ENCODE assay signal across 2 cellular contexts in the genomic region with DNA sequence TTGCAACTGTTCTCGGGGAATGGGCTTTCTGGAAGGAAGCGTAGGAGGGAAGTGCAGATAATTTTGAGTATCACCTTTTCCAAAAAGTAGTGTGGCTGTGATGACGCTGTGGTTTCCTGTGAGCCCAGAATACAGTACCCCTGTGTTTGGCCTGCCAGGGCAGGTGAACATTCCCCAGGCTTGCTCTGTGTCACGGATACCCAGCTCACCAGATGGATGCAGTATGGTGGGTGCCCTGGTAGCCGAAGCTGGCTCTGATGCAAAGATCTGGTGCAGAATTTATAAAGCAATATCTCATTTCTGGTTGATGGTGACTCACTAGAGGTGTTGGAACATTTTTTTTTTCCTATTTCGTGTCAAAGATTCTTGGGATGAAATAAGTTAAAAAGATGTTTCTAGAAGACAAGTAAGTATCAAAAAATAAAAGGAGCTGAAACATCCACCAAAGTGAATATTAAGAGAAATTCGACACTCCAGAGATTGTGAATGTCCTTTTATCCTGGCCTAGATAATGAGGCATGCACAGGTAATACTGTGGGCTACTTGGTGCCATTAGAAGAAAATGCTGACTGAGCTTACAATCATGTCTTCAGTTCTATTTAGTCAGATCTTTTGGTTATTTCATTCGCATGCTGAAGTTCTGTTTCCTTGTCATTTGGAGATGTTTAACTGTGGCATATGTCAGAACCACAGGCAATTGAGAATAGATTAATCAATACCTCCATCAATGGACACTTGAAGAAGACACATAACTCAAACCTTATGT.
TF ChIP-seq lines count a peak whose summit lies in the region.

No MANE protein-coding gene starts in this region.

TF ChIP-seq in GM23338, 12 proteins besides CTCF, POLR2A, EP300 and RAD21 (continues in another document):
- no peak for TF ChIP-seq REST (IDR thresholded peaks at IDR 0.05; ENCODE audit: unreplicated experiment)
- TF ChIP-seq ZNF462 (CRISPR knock-in tag; IDR thresholded peaks at IDR 0.05) = no peak
- TF ChIP-seq CREB1 (CRISPR knock-in tag; IDR thresholded peaks at IDR 0.05; ENCODE audit: low read depth) = no peak
- no peak for TF ChIP-seq EZH2 (IDR thresholded peaks at IDR 0.05; ENCODE audit: low read depth, unreplicated experiment)
- TF ChIP-seq ZNF331 (CRISPR knock-in tag; IDR thresholded peaks at IDR 0.05; ENCODE audit: low read depth) = no peak
- no peak for TF ChIP-seq ZNF114 (CRISPR knock-in tag; IDR thresholded peaks at IDR 0.05)
- no peak for TF ChIP-seq EZH2phosphoT487 (IDR thresholded peaks at IDR 0.05; ENCODE audit: unreplicated experiment)
- no peak for TF ChIP-seq NANOG (IDR thresholded peaks at IDR 0.05; ENCODE audit: borderline replicate concordance)

TF ChIP-seq in WTC11, 78 proteins besides CTCF, POLR2A, EP300 and RAD21 (continued from another document):
- TF ChIP-seq, protein P1, sequence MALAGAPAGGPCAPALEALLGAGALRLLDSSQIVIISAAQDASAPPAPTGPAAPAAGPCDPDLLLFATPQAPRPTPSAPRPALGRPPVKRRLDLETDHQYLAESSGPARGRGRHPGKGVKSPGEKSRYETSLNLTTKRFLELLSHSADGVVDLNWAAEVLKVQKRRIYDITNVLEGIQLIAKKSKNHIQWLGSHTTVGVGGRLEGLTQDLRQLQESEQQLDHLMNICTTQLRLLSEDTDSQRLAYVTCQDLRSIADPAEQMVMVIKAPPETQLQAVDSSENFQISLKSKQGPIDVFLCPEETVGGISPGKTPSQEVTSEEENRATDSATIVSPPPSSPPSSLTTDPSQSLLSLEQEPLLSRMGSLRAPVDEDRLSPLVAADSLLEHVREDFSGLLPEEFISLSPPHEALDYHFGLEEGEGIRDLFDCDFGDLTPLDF (CRISPR knock-in tag; IDR thresholded peaks at IDR 0.05) = no peak
- no peak for TF ChIP-seq RELA (CRISPR knock-in tag; IDR thresholded peaks at IDR 0.05; ENCODE audit: borderline replicate concordance)
- TF ChIP-seq SMAD4 (CRISPR knock-in tag; IDR thresholded peaks at IDR 0.05) = no peak
- TF ChIP-seq OVOL2 (CRISPR knock-in tag; IDR thresholded peaks at IDR 0.05; ENCODE audit: borderline replicate concordance) = no peak
- TF ChIP-seq MAX (CRISPR knock-in tag; IDR thresholded peaks at IDR 0.05) = no peak
- TF ChIP-seq, protein P2, sequence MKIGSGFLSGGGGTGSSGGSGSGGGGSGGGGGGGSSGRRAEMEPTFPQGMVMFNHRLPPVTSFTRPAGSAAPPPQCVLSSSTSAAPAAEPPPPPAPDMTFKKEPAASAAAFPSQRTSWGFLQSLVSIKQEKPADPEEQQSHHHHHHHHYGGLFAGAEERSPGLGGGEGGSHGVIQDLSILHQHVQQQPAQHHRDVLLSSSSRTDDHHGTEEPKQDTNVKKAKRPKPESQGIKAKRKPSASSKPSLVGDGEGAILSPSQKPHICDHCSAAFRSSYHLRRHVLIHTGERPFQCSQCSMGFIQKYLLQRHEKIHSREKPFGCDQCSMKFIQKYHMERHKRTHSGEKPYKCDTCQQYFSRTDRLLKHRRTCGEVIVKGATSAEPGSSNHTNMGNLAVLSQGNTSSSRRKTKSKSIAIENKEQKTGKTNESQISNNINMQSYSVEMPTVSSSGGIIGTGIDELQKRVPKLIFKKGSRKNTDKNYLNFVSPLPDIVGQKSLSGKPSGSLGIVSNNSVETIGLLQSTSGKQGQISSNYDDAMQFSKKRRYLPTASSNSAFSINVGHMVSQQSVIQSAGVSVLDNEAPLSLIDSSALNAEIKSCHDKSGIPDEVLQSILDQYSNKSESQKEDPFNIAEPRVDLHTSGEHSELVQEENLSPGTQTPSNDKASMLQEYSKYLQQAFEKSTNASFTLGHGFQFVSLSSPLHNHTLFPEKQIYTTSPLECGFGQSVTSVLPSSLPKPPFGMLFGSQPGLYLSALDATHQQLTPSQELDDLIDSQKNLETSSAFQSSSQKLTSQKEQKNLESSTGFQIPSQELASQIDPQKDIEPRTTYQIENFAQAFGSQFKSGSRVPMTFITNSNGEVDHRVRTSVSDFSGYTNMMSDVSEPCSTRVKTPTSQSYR (CRISPR knock-in tag; IDR thresholded peaks at IDR 0.05) = no peak
- TF ChIP-seq NFYB (CRISPR knock-in tag; conservative IDR thresholded peaks at IDR 0.05; ENCODE audit: low read depth) = no peak
- TF ChIP-seq FOXP1 (CRISPR knock-in tag; IDR thresholded peaks at IDR 0.05; ENCODE audit: borderline replicate concordance) = no peak
- no peak for TF ChIP-seq ZBTB21 (CRISPR knock-in tag; IDR thresholded peaks at IDR 0.05; ENCODE audit: borderline replicate concordance)
- no peak for TF ChIP-seq NR2C2 (CRISPR knock-in tag; IDR thresholded peaks at IDR 0.05)
- TF ChIP-seq NR1H2 (CRISPR knock-in tag; IDR thresholded peaks at IDR 0.05) = no peak
- TF ChIP-seq, protein P3, sequence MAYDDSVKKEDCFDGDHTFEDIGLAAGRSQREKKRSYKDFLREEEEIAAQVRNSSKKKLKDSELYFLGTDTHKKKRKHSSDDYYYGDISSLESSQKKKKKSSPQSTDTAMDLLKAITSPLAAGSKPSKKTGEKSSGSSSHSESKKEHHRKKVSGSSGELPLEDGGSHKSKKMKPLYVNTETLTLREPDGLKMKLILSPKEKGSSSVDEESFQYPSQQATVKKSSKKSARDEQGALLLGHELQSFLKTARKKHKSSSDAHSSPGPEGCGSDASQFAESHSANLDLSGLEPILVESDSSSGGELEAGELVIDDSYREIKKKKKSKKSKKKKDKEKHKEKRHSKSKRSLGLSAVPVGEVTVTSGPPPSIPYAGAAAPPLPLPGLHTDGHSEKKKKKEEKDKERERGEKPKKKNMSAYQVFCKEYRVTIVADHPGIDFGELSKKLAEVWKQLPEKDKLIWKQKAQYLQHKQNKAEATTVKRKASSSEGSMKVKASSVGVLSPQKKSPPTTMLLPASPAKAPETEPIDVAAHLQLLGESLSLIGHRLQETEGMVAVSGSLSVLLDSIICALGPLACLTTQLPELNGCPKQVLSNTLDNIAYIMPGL (CRISPR knock-in tag; IDR thresholded peaks at IDR 0.05) = no peak
- no peak for TF ChIP-seq ZNF138 (CRISPR knock-in tag; conservative IDR thresholded peaks at IDR 0.05)
- TF ChIP-seq ZNF416 (CRISPR knock-in tag; IDR thresholded peaks at IDR 0.05) = no peak
- TF ChIP-seq E2F4 (CRISPR knock-in tag; IDR thresholded peaks at IDR 0.05; ENCODE audit: borderline replicate concordance, low read depth) = no peak
- no peak for TF ChIP-seq ZNF671 (CRISPR knock-in tag; IDR thresholded peaks at IDR 0.05)
- TF ChIP-seq ZNF232 (CRISPR knock-in tag; IDR thresholded peaks at IDR 0.05) = no peak
